21 cellular contexts compared by ENCODE assay signal in the genomic region with DNA sequence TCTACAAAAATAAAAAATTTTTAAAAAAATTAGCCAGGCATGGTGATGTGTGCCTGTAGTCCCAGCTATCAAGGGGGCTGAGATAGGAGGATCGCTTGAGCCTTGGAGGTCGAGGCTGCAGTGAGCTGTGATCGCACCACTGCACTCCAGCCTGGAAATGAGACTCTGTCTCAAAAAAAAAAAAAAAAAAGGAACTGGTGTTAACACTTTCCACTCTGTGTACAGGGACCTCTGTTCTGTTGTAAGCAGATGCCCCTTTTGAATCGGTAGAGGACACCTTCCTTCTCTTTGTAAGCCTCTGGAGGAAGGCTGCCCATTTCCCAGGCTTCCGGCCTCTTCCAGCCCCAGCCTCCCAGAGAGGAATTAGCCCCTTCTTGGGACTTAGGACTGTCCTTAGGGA. TPM values are rescaled to one million over a fixed set of nuclear protein-coding genes. Genes with fewer than 3 reads are reported as not detected.
DNase-seq lines count a peak whose midpoint lies in the region; ATAC-seq, FAIRE-seq and TF ChIP-seq lines count a peak whose summit lies in the region.
"Had no signal": no experiment of that assay in that cellular context is flagged by ENCODE, and none has a peak within 500 bp of the region (broad histone marks: within the 10 kb centered on the region; RNA-seq: fewer than 3 reads in every experiment).

No MANE protein-coding gene starts in this region.

- H3K4me3 ChIP-seq in right cardiac atrium (ENCODE audit: low read length): no peak overlapping the region
- no peak overlapping the region for H3K4me3 ChIP-seq in esophagus squamous epithelium
- H3K4me3 ChIP-seq: HAP-1, Peyer's patch, SJSA1 had no signal

- 76% methylated on average over 5 of the region's 5 CpGs for WGBS in right cardiac atrium
- 69 to 85% methylated on average over 5 of the region's 5 CpGs for WGBS in esophagus squamous epithelium, 2 donors

- no peaks in the 10 kb centered on the region for H3K9me3 Mint-ChIP-seq in stimulated activated naive B cell treated with anti-CD40 and anti-IgM and Interleukin-4, amounts not matched to agents 10 μg/mL and 1 μg/mL and 100 μg/mL, for 72 hours

- no peak for TF ChIP-seq POLR2A in esophagus squamous epithelium (IDR thresholded peaks at IDR 0.05)

- H3K27ac Mint-ChIP-seq in stimulated activated naive B cell treated with anti-CD40 and anti-IgM and Interleukin-4, amounts not matched to agents 10 μg/mL and 1 μg/mL and 100 μg/mL, for 72 hours: no peak overlapping the region

- no peak for FAIRE-seq in D721Med (lab: Jason Lieb, UNC)
- FAIRE-seq: HTR-8/SVneo had no signal

- ATAC-seq in Right ventricle myocardium superior (ENCODE audit: poor library complexity): no peak
- ATAC-seq in right cardiac atrium: no peak
- ATAC-seq in stimulated activated naive B cell treated with anti-CD40 and anti-IgM and Interleukin-4, amounts not matched to agents 10 μg/mL and 1 μg/mL and 100 μg/mL, for 72 hours (replicated peaks): peak; percentile 56 to 58
- no peak for ATAC-seq in GM18861 (IDR thresholded peaks at IDR 0.05; ENCODE audit: unreplicated experiment)

- TF ChIP-seq CTCF in esophagus squamous epithelium (IDR thresholded peaks at IDR 0.05): no peak
- no peak for TF ChIP-seq CTCF in D721Med (IDR thresholded peaks at IDR 0.05; ENCODE audit: insufficient read depth, missing control alignments)

- H3K9me3 ChIP-seq in right cardiac atrium (ENCODE audit: control insufficient read depth, low read length) (no peaks in the 10 kb centered on the region), esophagus squamous epithelium (no peaks in the 10 kb centered on the region)
- H3K9me3 ChIP-seq: HAP-1, Peyer's patch, SJSA1 had no signal

- peaks cover under 1 to 5% of the 10 kb centered on the region in 2 donors for H3K27me3 Mint-ChIP-seq in stimulated activated naive B cell treated with anti-CD40 and anti-IgM and Interleukin-4, amounts not matched to agents 10 μg/mL and 1 μg/mL and 100 μg/mL, for 72 hours

- DNase-seq in Right ventricle myocardium superior (peak; percentile 1), right cardiac atrium (no peak), esophagus squamous epithelium (lab: John Stamatoyannopoulos, UW) (no peak), NCI-H345 (lab: John Stamatoyannopoulos, UW) (no peak), NCI-H2227 (lab: John Stamatoyannopoulos, UW; ENCODE audit: unreplicated experiment) (no peak), D721Med (ENCODE audit: insufficient read length, low spot score) (no peak)
- no peak for DNase-seq in stimulated activated naive B cell treated with anti-CD40 and anti-IgM and Interleukin-4, amounts not matched to agents 10 μg/mL and 1 μg/mL and 100 μg/mL, for 72 hours
- DNase-seq: ACHN, DMS53, GDM1, NCI-H1105, NCI-H2029 treated with DMSO at 0.1 percent for 48 hours, NCI-H524 treated with DMSO at 0.1 percent for 48 hours, Peyer's patch had no signal

- no peaks in the 10 kb centered on the region for H3K36me3 ChIP-seq in esophagus squamous epithelium
- H3K36me3 ChIP-seq: HAP-1, Peyer's patch, SJSA1 had no signal

- no peaks in the 10 kb centered on the region for H3K36me3 Mint-ChIP-seq in stimulated activated naive B cell treated with anti-CD40 and anti-IgM and Interleukin-4, amounts not matched to agents 10 μg/mL and 1 μg/mL and 100 μg/mL, for 72 hours

- H3K27me3 ChIP-seq in right cardiac atrium (ENCODE audit: control insufficient read depth, insufficient read depth) (no peaks in the 10 kb centered on the region), esophagus squamous epithelium (no peaks in the 10 kb centered on the region)
- H3K27me3 ChIP-seq: Peyer's patch, SJSA1 had no signal

- no peak overlapping the region for H3K27ac ChIP-seq in right cardiac atrium (ENCODE audit: low read length)
- peak overlapping the region in 3 of 4 donors; percentile 84 to 86 (median 85) for H3K27ac ChIP-seq in esophagus squamous epithelium
- H3K27ac ChIP-seq: 22Rv1, C4-2B, KMS-11, SJSA1 had no signal

- intact Hi-C loops in Right ventricle myocardium superior (cut with DNase I): no loop called here
- intact Hi-C loops in right cardiac atrium (cut with DNase I): loop anchor here in 1 of 4 donors (5.0 kb wide), 1 partner anchor 40 kb away; no protein-coding TSS in a partner anchor
- intact Hi-C loops in esophagus squamous epithelium (cut with DNase I): no loop called here

- no peak overlapping the region for H3K4me3 Mint-ChIP-seq in stimulated activated naive B cell treated with anti-CD40 and anti-IgM and Interleukin-4, amounts not matched to agents 10 μg/mL and 1 μg/mL and 100 μg/mL, for 72 hours

- H3K4me1 Mint-ChIP-seq in stimulated activated naive B cell treated with anti-CD40 and anti-IgM and Interleukin-4, amounts not matched to agents 10 μg/mL and 1 μg/mL and 100 μg/mL, for 72 hours: peaks cover 6 to 18% of the 10 kb centered on the region in 2 donors

- H3K4me1 ChIP-seq in right cardiac atrium (ENCODE audit: control insufficient read depth, insufficient read depth, low read length): peaks cover 7% of the 10 kb centered on the region
- peaks cover 0 to 39% (median 20%) of the 10 kb centered on the region in 3 donors for H3K4me1 ChIP-seq in esophagus squamous epithelium

RNA-seq across cellular contexts. Expression of a gene that starts 7.3 kb away (rescaled TPM):
- total RNA-seq in Right ventricle myocardium superior (not detected), right cardiac atrium (not detected), esophagus squamous epithelium (10 to 100 TPM in 2 of 4 donors, 1 to 10 TPM in 2; 7.9 to 16.2 (median 11.4) TPM)
- polyA plus RNA-seq in right cardiac atrium: 0.07 TPM
- total RNA-seq: SJSA1 had no signal

RNA-seq across cellular contexts. Expression of a gene that starts 8.1 kb away (rescaled TPM):
- 18.5 TPM for total RNA-seq in Right ventricle myocardium superior
- total RNA-seq in right cardiac atrium: 10 to 100 TPM; 21.7 to 49.4 (median 44.4) TPM
- 30.4 TPM for polyA plus RNA-seq in right cardiac atrium
- total RNA-seq in esophagus squamous epithelium: 10 to 100 TPM in 1 of 4 donors, 1 to 10 TPM in 3; 3.1 to 16.6 (median 5.9) TPM

RNA-seq across cellular contexts. Expression of a gene that starts 22.9 kb away (rescaled TPM):
- total RNA-seq in Right ventricle myocardium superior (not detected), right cardiac atrium (1 to 10 TPM in 3 of 4 donors, under 1 TPM in 1; 0.68 to 1.6 (median 1.3) TPM), esophagus squamous epithelium (10 to 100 TPM in 2 of 4 donors, 1 to 10 TPM in 2; 4.2 to 15.5 (median 10.2) TPM)
- polyA plus RNA-seq in right cardiac atrium: 0.70 TPM
- total RNA-seq: SJSA1 had no signal

RNA-seq across cellular contexts. Expression of a gene that starts 44.9 kb away (rescaled TPM):
- total RNA-seq in Right ventricle myocardium superior: 0.40 TPM
- total RNA-seq in right cardiac atrium: 1 to 10 TPM in 2 of 4 donors, under 1 TPM in 2; 0.79 to 1.4 (median 1.1) TPM
- 0.18 TPM for polyA plus RNA-seq in right cardiac atrium
- total RNA-seq in esophagus squamous epithelium: not detected
- total RNA-seq: Peyer's patch, SJSA1 had no signal

Comparison
In these comparisons a context has a peak if more than half of its experiments do, and no peak if none do; other contexts are left out.
1. ATAC-seq: peak in stimulated activated naive B cell treated with anti-CD40 and anti-IgM and Interleukin-4, amounts not matched to agents 10 μg/mL and 1 μg/mL and 100 μg/mL, for 72 hours (2 of 2); none in Right ventricle myocardium superior (single experiment), right cardiac atrium (0 of 2) and GM18861 (single experiment).